In genomic region chr10:89283988-89284475, GRCh38 we compare ENCODE assay signal across 7 cellular contexts. TPM values are rescaled to one million over a fixed set of nuclear protein-coding genes. Genes with fewer than 3 reads are reported as not detected.
DNase-seq lines count a peak whose midpoint lies in the region; ATAC-seq, FAIRE-seq and TF ChIP-seq lines count a peak whose summit lies in the region.

No MANE protein-coding gene starts in this region.

- peak overlapping the region; percentile 31; the same call in 1 of the 2 replicates for H3K9ac ChIP-seq in HepG2 (ENCODE audit: insufficient read depth, low read depth, low read length)

- POLR2A ChIA-PET in HepG2 (lab: Yijun Ruan, JAX): interaction anchor here (0.7 to 0.8 kb wide), 2 partner anchors 14 to 18 kb away, joined by 3 read pairs; partner anchors contain the start of gene IFIT2

- 11% methylated on average over 4 of the region's 4 CpGs for WGBS in HepG2 (ENCODE audit: low lambda C conversion rate)

- peaks cover 21% of the 10 kb centered on the region for H3K4me1 ChIP-seq in HepG2 (ENCODE audit: insufficient read depth, low read length)
- peaks cover 0 to 55% (median 38%) of the 10 kb centered on the region in 4 donors for H3K4me1 ChIP-seq in tibial artery

- no peaks in the 10 kb centered on the region for H3K36me3 ChIP-seq in HepG2 (replicated peaks in 1 of 2; ENCODE audit: control insufficient read depth in 1 of 2, insufficient read depth in 2 of 2, low read length in 2 of 2)
- H3K36me3 ChIP-seq in tibial artery: no peaks in the 10 kb centered on the region

- H3K27me3 ChIP-seq in HepG2 (ENCODE audit: control insufficient read depth in 1 of 2, insufficient read depth in 2 of 2, low read length in 2 of 2): no peaks in the 10 kb centered on the region; a peak in 1 of 5 replicates
- no peaks in the 10 kb centered on the region for H3K27me3 ChIP-seq in tibial artery

- no peak overlapping the region for H3K27ac ChIP-seq in HepG2 (ENCODE audit: extremely low read length, insufficient read depth, low read length)
- peak overlapping the region; percentile 82 for H3K27ac ChIP-seq in tibial artery

- intact Hi-C loops in HepG2 (cut with micrococcal nuclease; ENCODE audit: unreplicated experiment) (no loop called here), tibial artery (cut with DNase I; ENCODE audit: low total_unique reads) (no loop called here)

- TF ChIP-seq EP300 in HepG2 (IDR thresholded peaks at IDR 0.05; ENCODE audit: low read depth in 2 of 2, low read length in 2 of 2) (no peak), HepG2 (CRISPR knock-in tag; IDR thresholded peaks at IDR 0.05; ENCODE audit: borderline replicate concordance) (no peak)

- H3K4me3 ChIP-seq in HepG2 (replicated peaks in 1 of 3; ENCODE audit: insufficient read depth in 1 of 3, low read depth in 2 of 3, low read length in 3 of 3) (peak overlapping the region; percentile 28 to 49 (median 31); a peak in 4 of 6 replicates), tibial artery (peak overlapping the region; percentile 28 to 34)

- CTCF ChIA-PET in HepG2 (lab: Yijun Ruan, JAX; ENCODE audit: low intra/inter-chr PET ratio, low total read pairs): no interaction called here

- H3K79me2 ChIP-seq in HepG2 (ENCODE audit: insufficient read depth, low read length): no peaks in the 10 kb centered on the region

- TF ChIP-seq RAD21 in HepG2 (CRISPR knock-in tag; IDR thresholded peaks at IDR 0.05): no peak

- DNase-seq in NCI-H1092 (lab: John Stamatoyannopoulos, UW): peak; percentile 48
- DNase-seq in cerebellum (ENCODE audit: low spot score): peak; percentile 84
- peak; percentile 16 for DNase-seq in HepG2 (ENCODE audit: low spot score)
- peak; percentile 84 to 87 for DNase-seq in tibial artery
- no peak for DNase-seq in GM19239 (ENCODE audit: insufficient read length, low spot score)
- DNase-seq in NCI-H187 (lab: John Stamatoyannopoulos, UW): no peak
- no peak for DNase-seq in effector CD4-positive, alpha-beta T cell

- no peak for FAIRE-seq in HepG2 (lab: Jason Lieb, UNC)
- FAIRE-seq in GM19239 (lab: Jason Lieb, UNC): no peak

- H2AFZ ChIP-seq in HepG2 (ENCODE audit: low read length): peak overlapping the region; percentile 75

- peak overlapping the region; percentile 79 for H3K4me2 ChIP-seq in HepG2 (ENCODE audit: low read depth, low read length)

- H3K9me3 ChIP-seq in HepG2 (ENCODE audit: low read length) (no peaks in the 10 kb centered on the region), tibial artery (no peaks in the 10 kb centered on the region)

- peak; percentile 96 for ATAC-seq in HepG2

- TF ChIP-seq CTCF in HepG2 (CRISPR knock-in tag; IDR thresholded peaks at IDR 0.05): no peak
- no peak for TF ChIP-seq CTCF in tibial artery (IDR thresholded peaks at IDR 0.05)

- BruUV-seq in HepG2 (replicated peaks; lab: Mats Ljungman, UMichigan): no TSS peak

- in situ Hi-C loops in HepG2 (cut with HindIII; ENCODE audit: extremely low pct_ligation_motif_present, low pct_unique_long_range_greater_than_20kb): no loop called here

- no peak for TF ChIP-seq POLR2A in HepG2 (IDR thresholded peaks at IDR 0.05; ENCODE audit: insufficient read depth in 1 of 2, low read depth in 2 of 2, low read length in 2 of 2)

- H4K20me1 ChIP-seq in HepG2 (ENCODE audit: insufficient read depth, low read length): no peaks in the 10 kb centered on the region

TF ChIP-seq in HepG2, 621 proteins besides CTCF, POLR2A, EP300 and RAD21 (continues in another document):
- peak; percentile 37; the same call in 1 of the 2 replicates for TF ChIP-seq POLR2AphosphoS5 (IDR thresholded peaks at IDR 0.05; ENCODE audit: low read depth, low read length)
- peak; percentile 91 for TF ChIP-seq ELF1 (CRISPR knock-in tag; IDR thresholded peaks at IDR 0.05)
- no peak for TF ChIP-seq CHCHD3 (CRISPR knock-in tag; IDR thresholded peaks at IDR 0.05)

RNA-seq across cellular contexts. Expression of gene IFIT2, which starts 17.8 kb away (rescaled TPM):
- total RNA-seq in cerebellum (3.4 TPM), HepG2 (2016; rRNA removed; fragmentation: Illumina TruSeq; extraction: Trizol) (0.15 and 0.27 TPM in 2 replicates)
- 0.10 TPM in 1 of 2 replicates, not detected in the other for total RNA-seq in HepG2 (2016; cell fraction: cytosol; rRNA removed; fragmentation: Illumina TruSeq; extraction: Trizol; ENCODE audit: low read depth)
- 0.22 and 0.31 TPM in 2 replicates for total RNA-seq in HepG2 (2016; cell fraction: insoluble cytoplasmic fraction; rRNA removed; fragmentation: Illumina TruSeq; extraction: Trizol)
- total RNA-seq in HepG2 (2016; cell fraction: membrane; rRNA removed; fragmentation: Illumina TruSeq; extraction: Trizol): 0.07 and 0.12 TPM in 2 replicates
- total RNA-seq in HepG2 (2016; cell fraction: nucleus; rRNA removed; fragmentation: Illumina TruSeq; extraction: Trizol): not detected in 2 replicates
- polyA plus RNA-seq in HepG2 (2011; rRNA removed): 0.04 and 0.07 TPM in 2 replicates
- 0.04 TPM in 2 replicates for polyA plus RNA-seq in HepG2 (2011; cell fraction: cytosol; rRNA removed)
- 0.03 TPM in 1 of 2 replicates, not detected in the other for polyA plus RNA-seq in HepG2 (2011; cell fraction: nucleus; rRNA removed)
- 0.08 and 0.11 TPM in 2 replicates for polyA plus RNA-seq in HepG2 (2012)
- polyA plus RNA-seq in HepG2 (2016; cell fraction: cytosol; fragmentation: Illumina TruSeq; extraction: Trizol; ENCODE audit: low read depth): 0.06 TPM in 1 of 2 replicates, not detected in the other
- polyA plus RNA-seq in HepG2 (2016; cell fraction: insoluble cytoplasmic fraction; fragmentation: Illumina TruSeq; extraction: Trizol; ENCODE audit: low read depth): 0.12 and 0.26 TPM in 2 replicates
- 0.07 TPM in 1 of 2 replicates, not detected in the other for polyA plus RNA-seq in HepG2 (2016; cell fraction: membrane; fragmentation: Illumina TruSeq; extraction: Trizol; ENCODE audit: low read depth)
- polyA plus RNA-seq in HepG2 (2016; cell fraction: nucleus; fragmentation: Illumina TruSeq; extraction: Trizol; ENCODE audit: insufficient read depth, low read depth): 0.40 TPM in 1 of 2 replicates, not detected in the other
- 1.7 TPM in 1 of 2 replicates, not detected in the other for polyA minus RNA-seq in HepG2 (2011; rRNA and poly(A)+ RNA removed; ENCODE audit: low replicate concordance)
- polyA minus RNA-seq in HepG2 (2011; cell fraction: cytosol; rRNA and poly(A)+ RNA removed): not detected in 2 replicates
- polyA minus RNA-seq in HepG2 (2011; cell fraction: nucleus; rRNA and poly(A)+ RNA removed): 0.12 TPM in 1 of 2 replicates, not detected in the other

RNA-seq across cellular contexts. Expression of gene LIPA, which starts 32.5 kb away (rescaled TPM):
- 36.4 TPM for total RNA-seq in cerebellum
- total RNA-seq in HepG2 (2016; rRNA removed; fragmentation: Illumina TruSeq; extraction: Trizol): 50.6 and 79.5 TPM in 2 replicates
- 4.6 and 4.8 TPM in 2 replicates for total RNA-seq in HepG2 (2016; cell fraction: cytosol; rRNA removed; fragmentation: Illumina TruSeq; extraction: Trizol; ENCODE audit: low read depth)
- total RNA-seq in HepG2 (2016; cell fraction: insoluble cytoplasmic fraction; rRNA removed; fragmentation: Illumina TruSeq; extraction: Trizol): 45.8 and 77.8 TPM in 2 replicates
- total RNA-seq in HepG2 (2016; cell fraction: membrane; rRNA removed; fragmentation: Illumina TruSeq; extraction: Trizol): 11.4 and 13.6 TPM in 2 replicates
- total RNA-seq in HepG2 (2016; cell fraction: nucleus; rRNA removed; fragmentation: Illumina TruSeq; extraction: Trizol): 73.4 and 80.5 TPM in 2 replicates
- polyA plus RNA-seq in HepG2 (2011; rRNA removed): 54.4 and 57.1 TPM in 2 replicates
- polyA plus RNA-seq in HepG2 (2011; cell fraction: cytosol; rRNA removed): 23.8 and 47.9 TPM in 2 replicates
- polyA plus RNA-seq in HepG2 (2011; cell fraction: nucleus; rRNA removed): 12.1 and 19.6 TPM in 2 replicates
- 72.3 and 79.2 TPM in 2 replicates for polyA plus RNA-seq in HepG2 (2012)
- polyA plus RNA-seq in HepG2 (2016; cell fraction: cytosol; fragmentation: Illumina TruSeq; extraction: Trizol; ENCODE audit: low read depth): 4.5 and 4.7 TPM in 2 replicates
- 45.3 and 48.4 TPM in 2 replicates for polyA plus RNA-seq in HepG2 (2016; cell fraction: insoluble cytoplasmic fraction; fragmentation: Illumina TruSeq; extraction: Trizol; ENCODE audit: low read depth)
- 11.4 and 12.2 TPM in 2 replicates for polyA plus RNA-seq in HepG2 (2016; cell fraction: membrane; fragmentation: Illumina TruSeq; extraction: Trizol; ENCODE audit: low read depth)
- 94.6 and 98.9 TPM in 2 replicates for polyA plus RNA-seq in HepG2 (2016; cell fraction: nucleus; fragmentation: Illumina TruSeq; extraction: Trizol; ENCODE audit: insufficient read depth, low read depth)
- 22.5 and 44.0 TPM in 2 replicates for polyA minus RNA-seq in HepG2 (2011; rRNA and poly(A)+ RNA removed; ENCODE audit: low replicate concordance)
- 36.2 and 57.3 TPM in 2 replicates for polyA minus RNA-seq in HepG2 (2011; cell fraction: cytosol; rRNA and poly(A)+ RNA removed)
- polyA minus RNA-seq in HepG2 (2011; cell fraction: nucleus; rRNA and poly(A)+ RNA removed): 17.6 and 32.0 TPM in 2 replicates

RNA-seq across cellular contexts. Expression of gene IFIT3, which starts 43.8 kb away (rescaled TPM):
- total RNA-seq in cerebellum (2.4 TPM), HepG2 (2016; rRNA removed; fragmentation: Illumina TruSeq; extraction: Trizol) (3.1 and 4.3 TPM in 2 replicates)
- total RNA-seq in HepG2 (2016; cell fraction: cytosol; rRNA removed; fragmentation: Illumina TruSeq; extraction: Trizol; ENCODE audit: low read depth): 0.71 TPM in 2 replicates
- total RNA-seq in HepG2 (2016; cell fraction: insoluble cytoplasmic fraction; rRNA removed; fragmentation: Illumina TruSeq; extraction: Trizol): 3.0 and 4.6 TPM in 2 replicates
- 1.6 and 1.7 TPM in 2 replicates for total RNA-seq in HepG2 (2016; cell fraction: membrane; rRNA removed; fragmentation: Illumina TruSeq; extraction: Trizol)
- total RNA-seq in HepG2 (2016; cell fraction: nucleus; rRNA removed; fragmentation: Illumina TruSeq; extraction: Trizol): 1.6 TPM in 2 replicates
- 0.48 and 0.56 TPM in 2 replicates for polyA plus RNA-seq in HepG2 (2011; rRNA removed)
- polyA plus RNA-seq in HepG2 (2011; cell fraction: cytosol; rRNA removed): 0.40 and 0.67 TPM in 2 replicates
- 0.07 and 0.08 TPM in 2 replicates for polyA plus RNA-seq in HepG2 (2011; cell fraction: nucleus; rRNA removed)
- 1.1 and 1.5 TPM in 2 replicates for polyA plus RNA-seq in HepG2 (2012)
- polyA plus RNA-seq in HepG2 (2016; cell fraction: cytosol; fragmentation: Illumina TruSeq; extraction: Trizol; ENCODE audit: low read depth): 0.34 and 0.44 TPM in 2 replicates
- polyA plus RNA-seq in HepG2 (2016; cell fraction: insoluble cytoplasmic fraction; fragmentation: Illumina TruSeq; extraction: Trizol; ENCODE audit: low read depth): 2.9 and 3.4 TPM in 2 replicates
- 0.82 and 0.90 TPM in 2 replicates for polyA plus RNA-seq in HepG2 (2016; cell fraction: membrane; fragmentation: Illumina TruSeq; extraction: Trizol; ENCODE audit: low read depth)
- 1.1 and 1.6 TPM in 2 replicates for polyA plus RNA-seq in HepG2 (2016; cell fraction: nucleus; fragmentation: Illumina TruSeq; extraction: Trizol; ENCODE audit: insufficient read depth, low read depth)
- 0.16 and 2.1 TPM in 2 replicates for polyA minus RNA-seq in HepG2 (2011; rRNA and poly(A)+ RNA removed; ENCODE audit: low replicate concordance)
- 0.88 and 0.99 TPM in 2 replicates for polyA minus RNA-seq in HepG2 (2011; cell fraction: cytosol; rRNA and poly(A)+ RNA removed)
- 0.26 and 0.99 TPM in 2 replicates for polyA minus RNA-seq in HepG2 (2011; cell fraction: nucleus; rRNA and poly(A)+ RNA removed)

Comparison
In these comparisons a context has a peak if more than half of its experiments do, and no peak if none do; other contexts are left out.
1. DNase-seq: peak in NCI-H1092 (single experiment), cerebellum (single experiment), HepG2 (single experiment) and tibial artery (2 of 2); none in GM19239 (single experiment), NCI-H187 (0 of 2) and effector CD4-positive, alpha-beta T cell (single experiment).